Comparison of ENCODE assay signal across 18 cellular contexts in the genomic region with DNA sequence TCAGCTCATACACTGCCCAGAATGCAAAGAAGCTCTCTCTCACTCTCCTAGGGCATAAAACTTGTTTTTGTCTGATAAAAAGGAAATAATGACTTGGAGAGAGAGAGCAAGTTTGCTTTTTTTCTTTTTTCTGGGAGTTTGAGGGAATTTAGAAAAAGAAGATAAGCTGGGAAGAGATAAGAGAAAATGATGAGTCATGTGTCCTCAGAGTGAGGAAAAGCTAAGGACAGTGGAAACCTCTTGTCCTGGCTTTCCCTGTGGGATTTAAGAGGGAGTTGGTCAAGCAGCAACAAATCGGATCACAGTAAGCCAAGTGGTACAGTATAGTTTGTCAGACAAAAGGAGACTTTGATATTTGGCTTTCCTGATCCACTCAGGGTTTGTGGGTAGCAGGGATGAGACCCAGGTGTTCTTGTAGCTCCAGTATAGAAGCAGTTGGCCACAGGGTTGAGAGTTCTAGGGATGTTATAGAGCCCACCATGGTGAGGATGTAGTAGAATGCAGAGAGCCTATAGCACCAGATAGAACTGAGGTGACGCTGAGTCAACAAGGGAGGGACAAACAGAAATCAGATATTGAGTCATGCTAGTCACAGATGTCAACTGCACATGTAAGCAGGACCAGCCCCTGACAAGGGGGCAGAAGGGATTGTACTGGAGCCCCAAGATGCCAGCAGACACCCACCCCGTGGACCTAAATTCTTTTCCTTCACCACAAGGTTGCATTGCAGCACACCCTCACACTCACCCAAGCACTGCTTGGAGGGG.
DNase-seq lines count a peak whose midpoint lies in the region; ATAC-seq lines count a peak whose summit lies in the region.
"Had no signal": no experiment of that assay in that cellular context is flagged by ENCODE, and none has a peak within 500 bp of the region (broad histone marks: within the 10 kb centered on the region; RNA-seq: fewer than 3 reads in every experiment).

No MANE protein-coding gene starts in this region.

- peak; percentile 51 for ATAC-seq in GM18502 (IDR thresholded peaks at IDR 0.05; ENCODE audit: poor library complexity, unreplicated experiment)
- peak; percentile 61 for ATAC-seq in GM19395 (IDR thresholded peaks at IDR 0.05; ENCODE audit: unreplicated experiment)
- ATAC-seq in HG03039 (IDR thresholded peaks at IDR 0.05; ENCODE audit: unreplicated experiment) = peak; percentile 65
- ATAC-seq: gastroesophageal sphincter, WTC11 had no signal

- peak; percentile 48 for DNase-seq in islet precursor cell
- DNase-seq in NOMO-1 (lab: John Stamatoyannopoulos, UW; ENCODE audit: unreplicated experiment in 2 of 2) = no peak
- DNase-seq in SW 1271 (lab: John Stamatoyannopoulos, UW) = no peak
- DNase-seq in SIG-M5 treated with dmso at 0.1 percent for 504 hours (lab: John Stamatoyannopoulos, UW; ENCODE audit: unreplicated experiment) = no peak
- DNase-seq in HCEC 1CT = no peak
- DNase-seq: activated CD4-positive, alpha-beta memory T cell treated with anti-CD3 and anti-CD28 coated beads for 36 hours; activated gamma-delta T cell treated with Interleukin-2 at 50 U/mL for 16 hours; KBM-7; NCI-H146; NCI-H524; stimulated activated CD4-positive, alpha-beta T cell treated with anti-CD3 and anti-CD28 coated beads, Interleukin-1b, Interleukin-23, amount 100 ng/mL, for 48 hours; stimulated activated naive B cell treated with anti-CD40 and anti-IgM and Interleukin-4, amounts not matched to agents 10 μg/mL and 1 μg/mL and 100 μg/mL, for 72 hours; testis had no signal
